In genomic region chr1:209805875-209806760, GRCh38 we compare ENCODE assay signal across 8 cellular contexts. TPM values are rescaled to one million over a fixed set of nuclear protein-coding genes. Genes with fewer than 3 reads are reported as not detected.
A peak's percentile ranks its signal among the peaks of the same experiment; 100 is the strongest.
DNase-seq lines count a peak whose midpoint lies in the region; ATAC-seq, FAIRE-seq and TF ChIP-seq lines count a peak whose summit lies in the region.

IRF6 (minus strand) TSS chr1:209806142; CDS start chr1:209801413, 4,729 bp downstream.

- no peak within 1 kb of the TSS for H3K27ac ChIP-seq in A549
- no peak within 1 kb of the TSS for H3K27ac ChIP-seq in Panc1 (ENCODE audit: low read length)
- H3K27ac ChIP-seq in prostate gland, result peak within 1 kb of the TSS; percentile 92 to 96
- H3K27ac ChIP-seq in aorta (ENCODE audit: low read depth in 1 of 2, low read length in 2 of 2), result no peak within 1 kb of the TSS

- POLR2A ChIA-PET in A549 (lab: Yijun Ruan, JAX) (no interaction called here), Panc1 (lab: Charles Lee) (interaction anchor here (0.6 kb wide), 2 partner anchors 11 to 1864 kb away, joined by 3 read pairs; no protein-coding TSS in a partner anchor)
- POLR2A ChIA-PET in activated naive CD8-positive, alpha-beta T cell treated with anti-CD3 and anti-CD28 coated beads, Interleukin-2, amount 10 ng/mL, durations not matched to agents 7 days and 5 days (lab: Charles Lee), result interaction anchor here (0.6 to 2.0 kb wide), 5 partner anchors 19 to 117 kb away, joined by 3 to 14 read pairs (median 4); partner anchors contain the start of gene UTP25

- H3K4me1 Mint-ChIP-seq in activated naive CD8-positive, alpha-beta T cell treated with anti-CD3 and anti-CD28 coated beads, Interleukin-2, amount 10 ng/mL, durations not matched to agents 7 days and 5 days, result peaks cover 7% of the 10 kb centered on the region

- in situ Hi-C loops in Panc1 (cut with HindIII; ENCODE audit: low pct_unique_long_range_greater_than_20kb, low sequenced_read_pairs), result no loop called here

- TF ChIP-seq CTCF in A549 (IDR thresholded peaks at IDR 0.05) (no peak), Panc1 (IDR thresholded peaks at IDR 0.05) (no peak), prostate gland (IDR thresholded peaks at IDR 0.05) (peak in 1 of 4 experiments; percentile 10)

- peak; percentile 54 to 83; a peak in 4 of 6 replicates for ATAC-seq in A549
- ATAC-seq in HG03439 (IDR thresholded peaks at IDR 0.05; ENCODE audit: unreplicated experiment), result peak; percentile 87
- peak; percentile 83 for ATAC-seq in Panc1
- ATAC-seq in activated naive CD8-positive, alpha-beta T cell treated with anti-CD3 and anti-CD28 coated beads, Interleukin-2, amount 10 ng/mL, durations not matched to agents 7 days and 5 days (ENCODE audit: low read depth), result peak; percentile 84
- ATAC-seq in aorta (ENCODE audit: low FRiP score), result peak; percentile 76

- H3K27me3 Mint-ChIP-seq in activated naive CD8-positive, alpha-beta T cell treated with anti-CD3 and anti-CD28 coated beads, Interleukin-2, amount 10 ng/mL, durations not matched to agents 7 days and 5 days, result peaks cover 2% of the 10 kb centered on the region

- 60% methylated on average over 31 of the region's 46 CpGs for WGBS in A549 (ENCODE audit: missing lambda C conversion rate)
- WGBS in prostate gland, result 4% methylated on average over 41 of the region's 46 CpGs
- 9 to 12% methylated on average over 44 to 46 of the region's 46 CpGs for WGBS in aorta, 2 donors

- H3K4me1 ChIP-seq in A549 (peaks cover 10% of the 10 kb centered on the region), Panc1 (ENCODE audit: control insufficient read depth, insufficient read depth, low read length) (no peaks in the 10 kb centered on the region; the same call in 1 of the 2 replicates), prostate gland (replicated peaks) (peaks cover 3% of the 10 kb centered on the region), aorta (ENCODE audit: control insufficient read depth in 1 of 2, insufficient read depth in 2 of 2, low read length in 2 of 2) (peaks cover 3 to 8% of the 10 kb centered on the region in 2 donors)

- no peaks in the 10 kb centered on the region for H3K9me3 ChIP-seq in A549
- no peaks in the 10 kb centered on the region for H3K9me3 ChIP-seq in Panc1 (ENCODE audit: control insufficient read depth, insufficient read depth, low read depth, low read length)
- H3K9me3 ChIP-seq in prostate gland, result no peaks in the 10 kb centered on the region
- H3K9me3 ChIP-seq in aorta (ENCODE audit: control insufficient read depth, low read length), result no peaks in the 10 kb centered on the region

- intact Hi-C loops in Panc1 (cut with micrococcal nuclease; ENCODE audit: unreplicated experiment), result no loop called here
- intact Hi-C loops in cardiac septum (cut with DNase I), result no loop called here
- intact Hi-C loops in prostate gland (cut with DNase I), result no loop called here
- intact Hi-C loops in aorta (cut with DNase I), result no loop called here

- no peaks in the 10 kb centered on the region; the same call in none of the 2 replicates for H3K27me3 ChIP-seq in Panc1 (ENCODE audit: control insufficient read depth, insufficient read depth, low read length)
- no peaks in the 10 kb centered on the region for H3K27me3 ChIP-seq in prostate gland (replicated peaks; ENCODE audit: insufficient read depth)
- H3K27me3 ChIP-seq in aorta (ENCODE audit: control insufficient read depth in 1 of 2, insufficient read depth in 2 of 2, low read length in 1 of 2), result no peaks in the 10 kb centered on the region

- peak within 1 kb of the TSS; percentile 91 for H3K4me3 Mint-ChIP-seq in activated naive CD8-positive, alpha-beta T cell treated with anti-CD3 and anti-CD28 coated beads, Interleukin-2, amount 10 ng/mL, durations not matched to agents 7 days and 5 days

- H3K36me3 Mint-ChIP-seq in activated naive CD8-positive, alpha-beta T cell treated with anti-CD3 and anti-CD28 coated beads, Interleukin-2, amount 10 ng/mL, durations not matched to agents 7 days and 5 days, result no peaks in the 10 kb centered on the region

- peak within 1 kb of the TSS; percentile 91 for H3K27ac Mint-ChIP-seq in activated naive CD8-positive, alpha-beta T cell treated with anti-CD3 and anti-CD28 coated beads, Interleukin-2, amount 10 ng/mL, durations not matched to agents 7 days and 5 days

- H3K36me3 ChIP-seq in Panc1 (ENCODE audit: control insufficient read depth, insufficient read depth, low read length) (no peaks in the 10 kb centered on the region), prostate gland (no peaks in the 10 kb centered on the region), aorta (ENCODE audit: control insufficient read depth in 1 of 2, insufficient read depth in 2 of 2, low read length in 1 of 2) (no peaks in the 10 kb centered on the region)

- TF ChIP-seq POLR2A in A549 (IDR thresholded peaks at IDR 0.05; ENCODE audit: low read length) (no peak), prostate gland (IDR thresholded peaks at IDR 0.05) (peak; percentile 100)

- no peaks in the 10 kb centered on the region for H3K9me3 Mint-ChIP-seq in activated naive CD8-positive, alpha-beta T cell treated with anti-CD3 and anti-CD28 coated beads, Interleukin-2, amount 10 ng/mL, durations not matched to agents 7 days and 5 days

- DNase-seq in A549 (ENCODE audit: low read depth in 1 of 2, low spot score in 1 of 2) (peak; percentile 33 to 48), GM19238 (ENCODE audit: insufficient read length, low spot score) (peak; percentile 46), Panc1 (ENCODE audit: low read depth, low spot score) (no peak), cardiac septum (ENCODE audit: low spot score) (peak; percentile 91), prostate gland (ENCODE audit: low spot score) (peak; percentile 98), aorta (peak; percentile 86 to 89)
- DNase-seq in activated naive CD8-positive, alpha-beta T cell treated with anti-CD3 and anti-CD28 coated beads, Interleukin-2, amount 10 ng/mL, durations not matched to agents 7 days and 5 days, result peak; percentile 82

- FAIRE-seq in A549 (lab: Jason Lieb, UNC), result no peak

- peak within 1 kb of the TSS; percentile 68 for H3K4me2 ChIP-seq in A549

- BruUV-seq in Panc1 (replicated peaks; lab: Mats Ljungman, UMichigan), result no TSS peak

- TF ChIP-seq EP300 in A549 (IDR thresholded peaks at IDR 0.05), result no peak

- no peak for TF ChIP-seq RAD21 in A549 (conservative IDR thresholded peaks at IDR 0.05 in 1 of 2, IDR thresholded peaks at IDR 0.05 in 1 of 2)

- peak within 1 kb of the TSS; percentile 32; the same call in 2 of the 3 replicates for H3K4me3 ChIP-seq in A549
- H3K4me3 ChIP-seq in Panc1 (ENCODE audit: low read depth in 2 of 2, low read length in 2 of 2), result peak within 1 kb of the TSS; percentile 36 to 51
- H3K4me3 ChIP-seq in prostate gland, result peak within 1 kb of the TSS; percentile 51 to 52
- H3K4me3 ChIP-seq in aorta (ENCODE audit: low read length in 2 of 2), result no peak within 1 kb of the TSS

- CTCF ChIA-PET in A549 (lab: Yijun Ruan, JAX), result interaction anchor here (2.5 kb wide), 1 partner anchor 17 kb away, joined by 11 read pairs; no protein-coding TSS in a partner anchor
- CTCF ChIA-PET in Panc1 (lab: Charles Lee), result no interaction called here

TF ChIP-seq in A549, 52 proteins besides CTCF, POLR2A, EP300 and RAD21 (continues in another document):
- no peak for TF ChIP-seq FOXS1 (CRISPR knock-in tag; IDR thresholded peaks at IDR 0.05)
- TF ChIP-seq ZSCAN20 (CRISPR knock-in tag; IDR thresholded peaks at IDR 0.05), result no peak
- no peak for TF ChIP-seq HOXA7 (CRISPR knock-in tag; IDR thresholded peaks at IDR 0.05)
- TF ChIP-seq NPAS2 (CRISPR knock-in tag; IDR thresholded peaks at IDR 0.05; ENCODE audit: borderline replicate concordance), result no peak
- no peak for TF ChIP-seq REST (IDR thresholded peaks at IDR 0.05)
- TF ChIP-seq RNF2 (IDR thresholded peaks at IDR 0.05; ENCODE audit: borderline replicate concordance, low read depth), result no peak

RNA-seq across cellular contexts. Expression of gene IRF6, which starts in this region (rescaled TPM):
- polyA plus RNA-seq in A549 (2011; rRNA removed) (0.22 and 0.25 TPM in 2 replicates), A549 (2017; fragmentation: RNase III; extraction: RNeasy Plus Mini Kit Qiagen cat#74134 plus additional on column Dnase treatment) (0.03 to 0.08 TPM (median 0.05 TPM) in 3 replicates), aorta (1 to 10 TPM; 2.6 to 9.8 TPM)
- polyA plus RNA-seq in A549 (2012; cell fraction: cytosol; rRNA removed), result 0.04 and 0.08 TPM in 2 replicates
- not detected in 2 replicates for polyA plus RNA-seq in A549 (2012; cell fraction: nucleus; rRNA removed)
- 0.25 and 0.83 TPM in 2 replicates for polyA minus RNA-seq in A549 (2011; rRNA and poly(A)+ RNA removed)
- total RNA-seq in Panc1 (2021; ENCODE audit: unreplicated experiment) (0.64 TPM), cardiac septum (34.0 TPM), prostate gland (100 to 1,000 TPM in 1 of 2 donors, 10 to 100 TPM in 1; 59.8 to 118 TPM), aorta (1 to 10 TPM; 1.9 to 3.8 TPM)
- 0.28 TPM for polyA plus RNA-seq in Panc1 (2012; ENCODE audit: insufficient read length)
- total RNA-seq in activated naive CD8-positive, alpha-beta T cell treated with anti-CD3 and anti-CD28 coated beads, Interleukin-2, amount 10 ng/mL, durations not matched to agents 7 days and 5 days, result 1 to 10 TPM; 1.7 to 2.0 TPM

Comparison
In these comparisons a context has a peak if more than half of its experiments do, and no peak if none do; other contexts are left out.
1. Peak in DNase-seq, ATAC-seq, H3K4me3 ChIP-seq and H3K4me2 ChIP-seq in A549; RNA of the gene not detected or under 1 TPM.
2. Peak in ATAC-seq and H3K4me3 ChIP-seq in Panc1; RNA of the gene not detected or under 1 TPM.
3. H3K27ac ChIP-seq: peak in prostate gland (2 of 2); none in A549 (0 of 2), Panc1 (single experiment) and aorta (0 of 2).
4. H3K4me3 ChIP-seq: peak in prostate gland (2 of 2); none in aorta (0 of 2).
5. Peak in every context shown above with its lines, with median percentiles within 50 percentile points of each other: ATAC-seq.